Comparison of ENCODE assay signal across 27 cellular contexts in genomic region chr13:46479691-46480090, GRCh38.
"Had no signal": no experiment of that assay in that cellular context is flagged by ENCODE, and none has a peak within 500 bp of the region (broad histone marks: within the 10 kb centered on the region; RNA-seq: fewer than 3 reads in every experiment).

No MANE protein-coding gene starts in this region.

- H3K4me3 Mint-ChIP-seq: natural killer cell; nephron progenitor cell; neural progenitor cell; stimulated activated memory B cell treated with anti-CD40 and anti-IgM and Interleukin-4, amounts not matched to agents 10 μg/mL and 1 μg/mL and 100 μg/mL, for 72 hours; stimulated activated naive CD8-positive, alpha-beta T cell treated with anti-CD3 and anti-CD28 coated beads, Interleukin-15, amount 100 ng/mL, for 72 hours had no signal

- H3K36me3 Mint-ChIP-seq: natural killer cell; stimulated activated memory B cell treated with anti-CD40 and anti-IgM and Interleukin-4, amounts not matched to agents 10 μg/mL and 1 μg/mL and 100 μg/mL, for 72 hours had no signal

- H3K4me3 ChIP-seq: heart right ventricle, hepatocyte, left lung, lower lobe of right lung, neural progenitor cell, ovary, right atrium auricular region, right lobe of liver, smooth muscle cell, tibial nerve, upper lobe of left lung, vagina had no signal

- H3K27me3 Mint-ChIP-seq: progenitor cell of endocrine pancreas; stimulated activated memory B cell treated with anti-CD40 and anti-IgM and Interleukin-4, amounts not matched to agents 10 μg/mL and 1 μg/mL and 100 μg/mL, for 72 hours; stimulated activated naive CD8-positive, alpha-beta T cell treated with anti-CD3 and anti-CD28 coated beads, Interleukin-15, amount 100 ng/mL, for 72 hours had no signal

- H3K4me1 Mint-ChIP-seq: natural killer cell; neural progenitor cell; stimulated activated memory B cell treated with anti-CD40 and anti-IgM and Interleukin-4, amounts not matched to agents 10 μg/mL and 1 μg/mL and 100 μg/mL, for 72 hours; stimulated activated naive CD8-positive, alpha-beta T cell treated with anti-CD3 and anti-CD28 coated beads, Interleukin-15, amount 100 ng/mL, for 72 hours had no signal

- H3K27ac ChIP-seq: heart right ventricle, hepatocyte, left lung, lower lobe of right lung, neural progenitor cell, neutrophil, ovary, right atrium auricular region, right lobe of liver, tibial nerve, upper lobe of left lung, vagina had no signal

- H3K9me3 ChIP-seq: ovary, right lobe of liver had no signal

- H3K4me2 ChIP-seq: hepatocyte, neural progenitor cell, smooth muscle cell had no signal

- H3K27ac Mint-ChIP-seq: natural killer cell; nephron progenitor cell; neural progenitor cell; progenitor cell of endocrine pancreas; stimulated activated memory B cell treated with anti-CD40 and anti-IgM and Interleukin-4, amounts not matched to agents 10 μg/mL and 1 μg/mL and 100 μg/mL, for 72 hours; stimulated activated naive CD8-positive, alpha-beta T cell treated with anti-CD3 and anti-CD28 coated beads, Interleukin-15, amount 100 ng/mL, for 72 hours had no signal

- H3K36me3 ChIP-seq: heart right ventricle, left lung, lower lobe of right lung, neural progenitor cell, neutrophil, ovary, right atrium auricular region, right lobe of liver, tibial nerve, upper lobe of left lung, vagina had no signal

- ATAC-seq: heart right ventricle; left colon; left lung; lower lobe of right lung; natural killer cell; right lobe of liver; stimulated activated memory B cell treated with anti-CD40 and anti-IgM and Interleukin-4, amounts not matched to agents 10 μg/mL and 1 μg/mL and 100 μg/mL, for 72 hours; stimulated activated naive CD8-positive, alpha-beta T cell treated with anti-CD3 and anti-CD28 coated beads, Interleukin-15, amount 100 ng/mL, for 72 hours had no signal

- H3K9ac ChIP-seq: neural progenitor cell had no signal

- DNase-seq: heart right ventricle; left colon; left lung; lower lobe of right lung; mammary epithelial cell; natural killer cell; nephron progenitor cell; occipital lobe; ovary; right lobe of liver; stimulated activated CD4-positive, alpha-beta T cell treated with anti-CD3 and anti-CD28 coated beads, Interleukin-1b, Interleukin-23, amount 100 ng/mL, for 48 hours; stimulated activated CD4-positive, alpha-beta T cell treated with anti-CD3 and anti-CD28 coated beads, Interleukin-2, amount 100 ng/mL, for 48 hours; stimulated activated CD4-positive, alpha-beta T cell treated with anti-CD3 and anti-CD28 coated beads, Interleukin-4, amount 100 ng/mL, for 4 hours; stimulated activated CD8-positive, alpha-beta memory T cell treated with anti-CD3 and anti-CD28 coated beads, Interleukin-4, amount 100 ng/mL, for 48 hours; stimulated activated naive CD4-positive, alpha-beta T cell treated with Interleukin-2 at 50 U/mL for 16 hours; stimulated activated naive CD8-positive, alpha-beta T cell treated with anti-CD3 and anti-CD28 coated beads, Interleukin-15, amount 100 ng/mL, for 72 hours; substantia nigra; upper lobe of left lung had no signal

- H3K4me1 ChIP-seq: heart right ventricle, left lung, lower lobe of right lung, neural progenitor cell, right atrium auricular region, right lobe of liver, upper lobe of left lung had no signal

- H2AFZ ChIP-seq: hepatocyte, neural progenitor cell had no signal

- H3K27me3 ChIP-seq: heart right ventricle, hepatocyte, left lung, neural progenitor cell, neutrophil, ovary, right atrium auricular region, right lobe of liver, tibial nerve, upper lobe of left lung, vagina had no signal
